Comparison of ENCODE assay signal across 8 cellular contexts in the genomic region with DNA sequence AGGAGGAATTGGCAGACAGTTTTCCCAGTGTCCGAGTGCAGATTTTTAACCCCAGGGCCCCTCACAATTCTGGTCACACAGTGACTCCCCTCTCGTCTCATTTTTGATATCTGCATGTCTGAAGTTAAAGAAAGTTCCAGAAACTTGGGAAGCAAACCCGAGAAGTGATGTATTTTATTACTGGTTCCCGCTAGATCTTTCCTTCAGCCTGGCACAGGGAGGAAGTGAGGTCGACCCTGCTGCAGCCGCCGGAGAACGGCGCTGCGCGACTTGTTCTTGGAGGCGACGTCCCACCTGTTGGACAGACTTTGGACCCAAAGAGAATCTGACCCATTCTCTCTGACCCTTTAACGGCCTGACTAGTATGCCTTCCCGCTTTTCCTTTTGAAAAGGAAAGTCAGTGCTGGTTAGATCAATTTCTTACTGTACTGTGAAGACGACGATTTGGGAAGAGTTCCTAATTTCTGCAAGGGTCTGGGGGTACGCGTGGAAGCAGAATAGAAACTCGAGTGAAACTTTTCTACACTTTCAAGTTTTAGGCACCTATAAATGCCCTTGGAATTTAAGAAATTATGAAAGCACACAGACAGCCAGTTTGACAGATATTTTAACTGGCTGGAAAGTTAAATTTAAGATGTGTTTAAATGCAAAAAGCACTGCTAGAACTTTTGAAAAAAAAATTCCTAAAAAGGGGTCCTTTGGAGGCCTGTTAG. TPM values are rescaled to one million over a fixed set of nuclear protein-coding genes. Genes with fewer than 3 reads are reported as not detected.
A peak's percentile ranks its signal among the peaks of the same experiment; 100 is the strongest.
DNase-seq lines count a peak whose midpoint lies in the region; ATAC-seq and TF ChIP-seq lines count a peak whose summit lies in the region.

No MANE protein-coding gene starts in this region.

- H3K4me1 ChIP-seq in SJCRH30 (no peaks in the 10 kb centered on the region), right lobe of liver (peaks cover 0 to 58% (median 17%) of the 10 kb centered on the region in 4 donors), stomach (peaks cover 19 to 61% (median 40%) of the 10 kb centered on the region in 4 donors)

- peak; percentile 10 for ATAC-seq in HG03432 (IDR thresholded peaks at IDR 0.05; ENCODE audit: unreplicated experiment)
- ATAC-seq in right lobe of liver: peak; percentile 45 to 64 (median 58)
- ATAC-seq in HG03342 (IDR thresholded peaks at IDR 0.05; ENCODE audit: unreplicated experiment): no peak
- no peak for ATAC-seq in HG03378 (IDR thresholded peaks at IDR 0.05; ENCODE audit: unreplicated experiment)

- no peaks in the 10 kb centered on the region for H3K9me3 ChIP-seq in SJCRH30 (replicated peaks)
- H3K9me3 ChIP-seq in right lobe of liver: no peaks in the 10 kb centered on the region
- no peaks in the 10 kb centered on the region for H3K9me3 ChIP-seq in stomach

- no peak for TF ChIP-seq EP300 in stomach (IDR thresholded peaks at IDR 0.05)

- intact Hi-C loops in right lobe of liver (cut with DNase I): no loop called here
- intact Hi-C loops in stomach (cut with DNase I; ENCODE audit: low total_unique reads): no loop called here

- peak overlapping the region; percentile 37; the same call in 1 of the 2 replicates for H3K27ac ChIP-seq in SJCRH30
- peak overlapping the region; percentile 82 for H3K27ac ChIP-seq in cingulate gyrus (ENCODE audit: low read depth, low read length)
- peak overlapping the region; percentile 62 to 98 (median 87) for H3K27ac ChIP-seq in right lobe of liver
- H3K27ac ChIP-seq in stomach: peak overlapping the region; percentile 88 to 99 (median 95)

- TF ChIP-seq POLR2A in right lobe of liver (IDR thresholded peaks at IDR 0.05) (no peak), stomach (IDR thresholded peaks at IDR 0.05) (no peak)

- H3K36me3 ChIP-seq in SJCRH30 (no peaks in the 10 kb centered on the region), right lobe of liver (no peaks in the 10 kb centered on the region), stomach (no peaks in the 10 kb centered on the region)

- peak; percentile 28 for DNase-seq in Daoy (ENCODE audit: low read depth)
- peak in 1 of 2 experiments; percentile 30 for DNase-seq in SJCRH30
- DNase-seq in right lobe of liver: peak; percentile 71 to 79 (median 75)
- DNase-seq in stomach: peak; percentile 45

- H3K27me3 ChIP-seq in SJCRH30 (no peaks in the 10 kb centered on the region), right lobe of liver (no peaks in the 10 kb centered on the region), stomach (no peaks in the 10 kb centered on the region)

- TF ChIP-seq CTCF in right lobe of liver (IDR thresholded peaks at IDR 0.05): peak in 1 of 4 donors; percentile 24
- TF ChIP-seq CTCF in stomach (IDR thresholded peaks at IDR 0.05): no peak

- under 1% methylated on average over 19 of the region's 20 CpGs for WGBS in right lobe of liver (ENCODE audit: insufficient coverage, low coverage, low lambda C conversion rate, missing lambda C conversion rate)
- WGBS in stomach, 5 donors: 1 to 2% (median 2%) methylated on average over 20 of the region's 20 CpGs

- H3K4me3 ChIP-seq in SJCRH30 (peak overlapping the region; percentile 79), right lobe of liver (peak overlapping the region; percentile 67 to 74 (median 72)), stomach (peak overlapping the region; percentile 63 to 80 (median 72))

RNA-seq across cellular contexts. Expression of a gene that starts 0.7 kb away (rescaled TPM):
- total RNA-seq in Daoy (2014; rRNA removed; shearing (Covaris generic)): 13.6 and 29.2 TPM in 2 replicates
- total RNA-seq in SJCRH30 (2014; rRNA removed; shearing (Covaris generic)): 16.9 and 18.2 TPM in 2 replicates
- 10 to 100 TPM; 25.2 to 34.8 (median 29.2) TPM for total RNA-seq in right lobe of liver
- total RNA-seq in stomach: 10 to 100 TPM in 4 of 5 donors, 1 to 10 TPM in 1; 7.0 to 47.2 (median 40.3) TPM
- 1 to 10 TPM; 2.5 to 8.7 (median 6.3) TPM for polyA plus RNA-seq in stomach

Comparison
In these comparisons a context has a peak if more than half of its experiments do, and no peak if none do; other contexts are left out.
1. ATAC-seq: peak in HG03432 (single experiment) and right lobe of liver (4 of 4); none in HG03342 (single experiment) and HG03378 (single experiment).
2. H3K27ac ChIP-seq: peak in every context shown above with its lines; median percentile 95 in stomach; 87 in right lobe of liver; 82 in cingulate gyrus; 37 in SJCRH30.
3. Peak in every context shown above with its lines, with median percentiles within 50 percentile points of each other: H3K4me3 ChIP-seq.